8 cellular contexts compared by ENCODE assay signal in genomic region chr1:223771814-223772770, GRCh38. TPM values are rescaled to one million over a fixed set of nuclear protein-coding genes. Genes with fewer than 3 reads are reported as not detected.
DNase-seq lines count a peak whose midpoint lies in the region; ATAC-seq and TF ChIP-seq lines count a peak whose summit lies in the region.

No MANE protein-coding gene starts in this region.

- peak overlapping the region; percentile 54 for H3K27ac ChIP-seq in psoas muscle

- intact Hi-C loops in psoas muscle (cut with DNase I): no loop called here

- DNase-seq in AG20443 (ENCODE audit: low spot score) (peak; percentile 66), glomerular endothelial cell (ENCODE audit: extremely low read depth, low read depth, low spot score) (peak; percentile 88), psoas muscle (peak in 1 of 2 donors; percentile 59), NCI-H510A treated with DMSO at 0.1 percent for 48 hours (lab: John Stamatoyannopoulos, UW) (no peak), GM20000 (ENCODE audit: low spot score) (no peak)
- DNase-seq in activated CD4-positive, alpha-beta memory T cell treated with anti-CD3 and anti-CD28 coated beads, Interleukin-2, amount 10 ng/mL, durations not matched to agents 7 days and 5 days: no peak

- peaks cover 16 to 84% of the 10 kb centered on the region in 2 donors for H3K36me3 ChIP-seq in psoas muscle (ENCODE audit: insufficient read depth in 1 of 2, low read depth in 1 of 2)

- no peak for TF ChIP-seq CTCF in psoas muscle (IDR thresholded peaks at IDR 0.05)
- no peak for TF ChIP-seq CTCF in GM20000 (IDR thresholded peaks at IDR 0.05; ENCODE audit: extremely low read depth, missing control alignments)

- WGBS in psoas muscle, 3 donors: 45 to 55% (median 49%) methylated on average over 16 of the region's 16 CpGs

- no peaks in the 10 kb centered on the region for H3K9me3 Mint-ChIP-seq in activated CD4-positive, alpha-beta memory T cell treated with anti-CD3 and anti-CD28 coated beads, Interleukin-2, amount 10 ng/mL, durations not matched to agents 7 days and 5 days

- no peak overlapping the region for H3K4me3 Mint-ChIP-seq in activated CD4-positive, alpha-beta memory T cell treated with anti-CD3 and anti-CD28 coated beads, Interleukin-2, amount 10 ng/mL, durations not matched to agents 7 days and 5 days

- H3K27me3 Mint-ChIP-seq in activated CD4-positive, alpha-beta memory T cell treated with anti-CD3 and anti-CD28 coated beads, Interleukin-2, amount 10 ng/mL, durations not matched to agents 7 days and 5 days: no peaks in the 10 kb centered on the region

- H3K4me1 ChIP-seq in psoas muscle: peaks cover 4% of the 10 kb centered on the region

- H3K27me3 ChIP-seq in psoas muscle (ENCODE audit: insufficient read depth in 3 of 3, low read length in 2 of 3): no peaks in the 10 kb centered on the region

- H3K36me3 Mint-ChIP-seq in activated CD4-positive, alpha-beta memory T cell treated with anti-CD3 and anti-CD28 coated beads, Interleukin-2, amount 10 ng/mL, durations not matched to agents 7 days and 5 days (ENCODE audit: low read depth): peaks cover 75% of the 10 kb centered on the region

- peak overlapping the region; percentile 38 for H3K27ac Mint-ChIP-seq in activated CD4-positive, alpha-beta memory T cell treated with anti-CD3 and anti-CD28 coated beads, Interleukin-2, amount 10 ng/mL, durations not matched to agents 7 days and 5 days

- CTCF ChIA-PET in activated CD4-positive, alpha-beta memory T cell treated with anti-CD3 and anti-CD28 coated beads, Interleukin-2, amount 10 ng/mL, durations not matched to agents 7 days and 5 days (lab: Charles Lee): interaction anchor here (1.1 to 2.1 kb wide), 3 partner anchors 9 to 74 kb away, joined by 3 to 8 read pairs (median 4); no protein-coding TSS in a partner anchor

- no peaks in the 10 kb centered on the region for H3K9me3 ChIP-seq in psoas muscle

- POLR2A ChIA-PET in activated CD4-positive, alpha-beta memory T cell treated with anti-CD3 and anti-CD28 coated beads, Interleukin-2, amount 10 ng/mL, durations not matched to agents 7 days and 5 days (lab: Charles Lee): interaction anchor here (1.3 to 1.8 kb wide), 4 partner anchors 8 to 73 kb away, joined by 5 to 6 read pairs (median 5); partner anchors contain the start of gene TP53BP2

- peaks cover 40% of the 10 kb centered on the region for H3K4me1 Mint-ChIP-seq in activated CD4-positive, alpha-beta memory T cell treated with anti-CD3 and anti-CD28 coated beads, Interleukin-2, amount 10 ng/mL, durations not matched to agents 7 days and 5 days

- ATAC-seq in HG03175 (IDR thresholded peaks at IDR 0.05; ENCODE audit: unreplicated experiment) (peak; percentile 15), psoas muscle (peak in 2 of 4 donors; percentile 37 to 49), GM21786 (IDR thresholded peaks at IDR 0.05; ENCODE audit: unreplicated experiment) (no peak)

- H3K4me3 ChIP-seq in psoas muscle: no peak overlapping the region

RNA-seq across cellular contexts. Expression of gene CAPN2, which starts 59.8 kb away (rescaled TPM):
- 100 to 1,000 TPM; 263 TPM for total RNA-seq in activated CD4-positive, alpha-beta memory T cell treated with anti-CD3 and anti-CD28 coated beads, Interleukin-2, amount 10 ng/mL, durations not matched to agents 7 days and 5 days
- total RNA-seq in glomerular endothelial cell: 277 and 310 TPM in 2 replicates
- 100 to 1,000 TPM in 3 of 4 donors, 10 to 100 TPM in 1; 77.1 to 151 (median 105) TPM for total RNA-seq in psoas muscle
- polyA plus RNA-seq in psoas muscle: 100 to 1,000 TPM in 1 of 3 donors, 10 to 100 TPM in 2; 47.6 to 157 (median 73.2) TPM

Comparison
In these comparisons a context has a peak if more than half of its experiments do, and no peak if none do; other contexts are left out.
1. DNase-seq: peak in AG20443 (single experiment) and glomerular endothelial cell (single experiment); none in activated CD4-positive, alpha-beta memory T cell treated with anti-CD3 and anti-CD28 coated beads, Interleukin-2, amount 10 ng/mL, durations not matched to agents 7 days and 5 days (single experiment), NCI-H510A treated with DMSO at 0.1 percent for 48 hours (single experiment) and GM20000 (single experiment).